Comparison of ENCODE assay signal across 1 cellular context in the genomic region with DNA sequence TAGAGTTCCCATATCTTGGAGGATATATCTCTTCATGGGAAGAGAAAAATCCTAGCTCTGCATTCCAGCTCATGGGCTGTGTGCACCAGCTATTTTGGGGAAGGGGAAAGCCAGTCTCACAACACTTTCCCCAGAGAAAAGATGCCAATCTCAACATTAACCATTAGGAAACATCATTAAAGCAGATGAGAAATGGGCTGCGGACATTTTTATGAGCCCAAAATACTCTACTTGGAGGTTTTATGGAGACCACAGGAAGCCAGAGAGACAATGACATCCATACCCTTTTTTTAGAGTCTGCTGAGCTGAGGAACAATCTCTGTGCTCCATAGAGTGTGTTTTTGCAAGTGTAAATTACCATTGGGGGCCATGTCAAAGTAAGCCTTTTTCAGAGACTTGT.
TF ChIP-seq lines count a peak whose summit lies in the region.

No MANE protein-coding gene starts in this region.

TF ChIP-seq in HEK293, 187 proteins besides CTCF, POLR2A, EP300 and RAD21 (continued from another document):
- TF ChIP-seq ZBTB1 (tag by site-specific recombination; IDR thresholded peaks at IDR 0.05) = no peak
- TF ChIP-seq ZNF768 (tag by site-specific recombination; IDR thresholded peaks at IDR 0.05) = 0 out of 2 replicates have a peak, but pooled peaks have one; percentile 41
- TF ChIP-seq ZNF266 (tag by site-specific recombination; IDR thresholded peaks at IDR 0.05; ENCODE audit: low read depth) = no peak
- TF ChIP-seq ZNF548 (tag by site-specific recombination; IDR thresholded peaks at IDR 0.05) = no peak
- TF ChIP-seq ZNF707 (tag by site-specific recombination; IDR thresholded peaks at IDR 0.05) = no peak
- TF ChIP-seq ZNF513 (tag by site-specific recombination; IDR thresholded peaks at IDR 0.05) = 0 out of 2 replicates have a peak, but pooled peaks have one; percentile 10
- TF ChIP-seq ZSCAN30 (tag by site-specific recombination; IDR thresholded peaks at IDR 0.05) = 0 out of 2 replicates have a peak, but pooled peaks have one; percentile 53
- TF ChIP-seq ZNF184 (tag by site-specific recombination; IDR thresholded peaks at IDR 0.05) = no peak
- no peak for TF ChIP-seq ZNF76 (tag by site-specific recombination; IDR thresholded peaks at IDR 0.05; ENCODE audit: borderline replicate concordance, low read depth)
- TF ChIP-seq KLF1 (tag by site-specific recombination; IDR thresholded peaks at IDR 0.05) = no peak
- no peak for TF ChIP-seq ZNF132 (tag by site-specific recombination; IDR thresholded peaks at IDR 0.05; ENCODE audit: borderline replicate concordance)
- TF ChIP-seq EGR2 (tag by site-specific recombination; IDR thresholded peaks at IDR 0.05; ENCODE audit: low read depth) = no peak
- no peak for TF ChIP-seq ZNF248 (tag by site-specific recombination; IDR thresholded peaks at IDR 0.05)
- no peak for TF ChIP-seq ZNF501 (tag by site-specific recombination; IDR thresholded peaks at IDR 0.05)
- TF ChIP-seq ZNF311 (tag by site-specific recombination; IDR thresholded peaks at IDR 0.05; ENCODE audit: borderline replicate concordance) = no peak
- TF ChIP-seq ZBTB10 (tag by site-specific recombination; IDR thresholded peaks at IDR 0.05) = no peak
- TF ChIP-seq, protein P1, sequence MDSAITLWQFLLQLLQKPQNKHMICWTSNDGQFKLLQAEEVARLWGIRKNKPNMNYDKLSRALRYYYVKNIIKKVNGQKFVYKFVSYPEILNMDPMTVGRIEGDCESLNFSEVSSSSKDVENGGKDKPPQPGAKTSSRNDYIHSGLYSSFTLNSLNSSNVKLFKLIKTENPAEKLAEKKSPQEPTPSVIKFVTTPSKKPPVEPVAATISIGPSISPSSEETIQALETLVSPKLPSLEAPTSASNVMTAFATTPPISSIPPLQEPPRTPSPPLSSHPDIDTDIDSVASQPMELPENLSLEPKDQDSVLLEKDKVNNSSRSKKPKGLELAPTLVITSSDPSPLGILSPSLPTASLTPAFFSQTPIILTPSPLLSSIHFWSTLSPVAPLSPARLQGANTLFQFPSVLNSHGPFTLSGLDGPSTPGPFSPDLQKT (IDR thresholded peaks at IDR 0.05; ENCODE audit: borderline replicate concordance, low read depth, low read length) = no peak
- TF ChIP-seq ZSCAN16 (tag by site-specific recombination; IDR thresholded peaks at IDR 0.05) = no peak
- no peak for TF ChIP-seq ZNF239 (tag by site-specific recombination; IDR thresholded peaks at IDR 0.05)
- TF ChIP-seq ZNF544 (tag by site-specific recombination; IDR thresholded peaks at IDR 0.05) = no peak
- no peak for TF ChIP-seq ZNF48 (tag by site-specific recombination; IDR thresholded peaks at IDR 0.05)
- TF ChIP-seq GLIS1 (tag by site-specific recombination; IDR thresholded peaks at IDR 0.05) = peak; percentile 76
- no peak for TF ChIP-seq ZNF10 (tag by site-specific recombination; IDR thresholded peaks at IDR 0.05)
- no peak for TF ChIP-seq ZNF426 (tag by site-specific recombination; IDR thresholded peaks at IDR 0.05)
- TF ChIP-seq ZNF692 (tag by site-specific recombination; IDR thresholded peaks at IDR 0.05) = no peak
- TF ChIP-seq PRDM6 (tag by site-specific recombination; IDR thresholded peaks at IDR 0.05) = peak; percentile 83
- peak; percentile 37 for TF ChIP-seq ZIC2 (tag by site-specific recombination; IDR thresholded peaks at IDR 0.05)
- no peak for TF ChIP-seq SALL2 (tag by site-specific recombination; IDR thresholded peaks at IDR 0.05; ENCODE audit: borderline replicate concordance)
- TF ChIP-seq KLF7 (tag by site-specific recombination; IDR thresholded peaks at IDR 0.05; ENCODE audit: borderline replicate concordance) = no peak
- no peak for TF ChIP-seq YY2 (tag by site-specific recombination; IDR thresholded peaks at IDR 0.05)
- TF ChIP-seq ZNF585B (tag by site-specific recombination; IDR thresholded peaks at IDR 0.05) = no peak
- TF ChIP-seq GLI4 (tag by site-specific recombination; IDR thresholded peaks at IDR 0.05) = no peak
- peak; percentile 65; the same call in 1 of the 2 replicates for TF ChIP-seq ATF2 (tag by site-specific recombination; IDR thresholded peaks at IDR 0.05; ENCODE audit: low read depth)
- TF ChIP-seq OSR2 (tag by site-specific recombination; IDR thresholded peaks at IDR 0.05) = peak; percentile 78
